ENCODE assay signal across 31 cellular contexts in the genomic region with DNA sequence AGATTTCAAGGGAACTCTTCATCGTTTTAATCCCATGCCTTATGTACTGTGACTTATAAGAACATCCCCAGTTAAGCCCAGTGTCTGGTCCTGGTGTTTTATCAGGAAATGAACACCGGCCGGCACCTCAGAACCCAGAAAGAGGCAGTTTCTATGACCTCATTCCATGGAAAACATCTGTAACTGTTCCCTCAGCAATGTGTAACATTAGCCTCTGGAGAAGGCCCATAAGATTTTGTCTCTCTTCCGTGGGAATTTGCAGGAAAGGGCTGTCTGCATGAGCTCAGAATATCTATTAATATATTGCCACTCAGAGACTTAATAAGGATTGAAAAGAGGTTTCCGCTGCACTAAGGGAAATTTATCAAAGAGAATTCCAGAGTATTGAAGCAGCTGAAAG. TPM values are rescaled to one million over a fixed set of nuclear protein-coding genes. Genes with fewer than 3 reads are reported as not detected.
DNase-seq lines count a peak whose midpoint lies in the region; ATAC-seq and TF ChIP-seq lines count a peak whose summit lies in the region.
"Had no signal": no experiment of that assay in that cellular context is flagged by ENCODE, and none has a peak within 500 bp of the region (broad histone marks: within the 10 kb centered on the region; RNA-seq: fewer than 3 reads in every experiment).

No MANE protein-coding gene starts in this region.

- intact Hi-C loops in ascending aorta (cut with DNase I), result loop anchor here (5.0 to 10.0 kb wide), 5 partner anchors 128 to 835 kb away; no protein-coding TSS in a partner anchor

- no peaks in the 10 kb centered on the region for H3K36me3 ChIP-seq in ascending aorta
- H3K36me3 ChIP-seq: neural progenitor cell, suprapubic skin had no signal

- no peaks in the 10 kb centered on the region for H3K4me1 ChIP-seq in ascending aorta
- H3K4me1 ChIP-seq: neural progenitor cell had no signal

- peak overlapping the region; percentile 26 to 64 for H3K27ac ChIP-seq in ascending aorta
- H3K27ac ChIP-seq: neural progenitor cell, parathyroid adenoma, suprapubic skin, VCaP had no signal

- ATAC-seq in GM19467 (IDR thresholded peaks at IDR 0.05; ENCODE audit: unreplicated experiment), result no peak
- no peak for ATAC-seq in GM18519 (IDR thresholded peaks at IDR 0.05; ENCODE audit: low FRiP score, unreplicated experiment)
- ATAC-seq in GM18870 (IDR thresholded peaks at IDR 0.05; ENCODE audit: unreplicated experiment), result no peak
- ATAC-seq: GM12878, left colon had no signal

- H3K4me3 ChIP-seq in AG10803 (ENCODE audit: low read length) (no peak overlapping the region), ascending aorta (no peak overlapping the region), fibroblast of mammary gland (ENCODE audit: control insufficient read depth, low read depth, low read length) (no peak overlapping the region)
- H3K4me3 ChIP-seq: GM12878, neural progenitor cell, suprapubic skin had no signal

- H3K27me3 ChIP-seq in ascending aorta, result no peaks in the 10 kb centered on the region
- H3K27me3 ChIP-seq: neural progenitor cell, suprapubic skin had no signal

- no peaks in the 10 kb centered on the region for H3K9me3 ChIP-seq in ascending aorta
- H3K9me3 ChIP-seq: suprapubic skin had no signal

- no peak for TF ChIP-seq CTCF in AG10803 (conservative IDR thresholded peaks at IDR 0.05; ENCODE audit: low read length)
- TF ChIP-seq CTCF in ascending aorta (IDR thresholded peaks at IDR 0.05), result no peak
- no peak for TF ChIP-seq CTCF in fibroblast of mammary gland (conservative IDR thresholded peaks at IDR 0.05; ENCODE audit: control insufficient read depth, insufficient read depth, low read depth, low read length)

- DNase-seq in AG10803 (ENCODE audit: low read depth) (peak; percentile 67), ascending aorta (ENCODE audit: low spot score in 2 of 2) (no peak), fibroblast of mammary gland (ENCODE audit: low read depth) (peak; percentile 71), myocyte (ENCODE audit: low read depth) (peak; percentile 20), mucosa of gallbladder (ENCODE audit: low spot score) (no peak)
- DNase-seq: activated CD4-positive, alpha-beta T cell treated with anti-CD3 and anti-CD28 coated beads for 48 hours; anterior cingulate cortex; caudate nucleus; CD4-positive, alpha-beta memory T cell; erythroblast; HCEC 1CT; hippocampal formation; KBM-7; left colon; NCI-H1092 treated with DMSO at 0.1 percent for 48 hours; NCI-H187; NCI-H446 treated with DMSO at 0.1 percent for 48 hours; retina; SIG-M5; small intestine; stimulated activated naive CD4-positive, alpha-beta T cell treated with Interleukin-2 at 50 U/mL for 16 hours; SW 1271; T-helper 9 cell had no signal

RNA-seq across cellular contexts. Expression of gene TCEANC, which starts 3.1 kb away (rescaled TPM):
- total RNA-seq in ascending aorta, result 4.5 TPM
- total RNA-seq in myocyte, result 3.6 and 5.7 TPM in 2 replicates
- polyA plus RNA-seq in myocyte (2012), result 1.5 TPM
- 4.0 TPM for total RNA-seq in mucosa of gallbladder

RNA-seq across cellular contexts. Expression of gene RAB9A, which starts 39.1 kb away (rescaled TPM):
- 1.5 TPM for total RNA-seq in ascending aorta
- total RNA-seq in myocyte, result 24.6 and 40.3 TPM in 2 replicates
- polyA plus RNA-seq in myocyte (2012), result 16.7 TPM
- total RNA-seq in mucosa of gallbladder, result 32.2 TPM

Comparison
In these comparisons a context has a peak if more than half of its experiments do, and no peak if none do; other contexts are left out.
1. DNase-seq: peak in AG10803 (single experiment), fibroblast of mammary gland (single experiment) and myocyte (single experiment); none in ascending aorta (0 of 2) and mucosa of gallbladder (single experiment).
2. RNA of gene RAB9A, which starts 39.1 kb away (total RNA-seq): 24.6 to 40.3 TPM in myocyte and 32.2 TPM in mucosa of gallbladder (single experiment); 1.5 TPM in ascending aorta (single experiment); every median in the first group is over 10 times any median in the second.